In genomic region chr14:20632448-20632830, GRCh38 we compare ENCODE assay signal across 8 cellular contexts. TPM values are rescaled to one million over a fixed set of nuclear protein-coding genes. Genes with fewer than 3 reads are reported as not detected.
DNase-seq lines count a peak whose midpoint lies in the region; ATAC-seq, FAIRE-seq and TF ChIP-seq lines count a peak whose summit lies in the region.

No MANE protein-coding gene starts in this region.

- H3K4me1 Mint-ChIP-seq in activated T-cell treated with anti-CD3 and anti-CD28 coated beads, Interleukin-2, amount 50 U/mL, for 24 hours (ENCODE audit: low read depth), result peaks cover 55% of the 10 kb centered on the region
- H3K4me1 Mint-ChIP-seq in astrocyte (ENCODE audit: low read depth, unreplicated experiment), result peaks cover 14% of the 10 kb centered on the region

- H4K20me1 ChIP-seq in astrocyte (ENCODE audit: insufficient read depth, low read length), result no peaks in the 10 kb centered on the region

- peaks cover 16% of the 10 kb centered on the region for H3K27me3 ChIP-seq in astrocyte (ENCODE audit: insufficient read depth, low read length)
- peaks cover 39% of the 10 kb centered on the region for H3K27me3 ChIP-seq in mucosa of stomach (ENCODE audit: control insufficient read depth, insufficient read depth, low read length)

- no peaks in the 10 kb centered on the region for H3K36me3 Mint-ChIP-seq in activated T-cell treated with anti-CD3 and anti-CD28 coated beads, Interleukin-2, amount 50 U/mL, for 24 hours (ENCODE audit: low read depth)
- no peaks in the 10 kb centered on the region for H3K36me3 Mint-ChIP-seq in astrocyte (ENCODE audit: low read depth, unreplicated experiment)

- H3K27ac ChIP-seq in astrocyte (ENCODE audit: low read depth, low read length), result no peak overlapping the region

- no peak overlapping the region for H3K9ac ChIP-seq in astrocyte (ENCODE audit: low read length)
- H3K9ac ChIP-seq in mucosa of stomach (ENCODE audit: low read length), result no peak overlapping the region

- peak overlapping the region; percentile 81 for H3K4me2 ChIP-seq in astrocyte (ENCODE audit: low read length)

- DNase-seq in activated T-cell treated with anti-CD3 and anti-CD28 coated beads, Interleukin-2, amount 50 U/mL, for 24 hours, result no peak
- DNase-seq in activated T-cell treated with anti-CD3 and anti-CD28 coated beads, Interleukin-2, amount 50 U/mL, for 1 hour, result no peak
- DNase-seq in astrocyte (ENCODE audit: low read depth) (no peak), iPS-NIHi7 (ENCODE audit: extremely low spot score) (no peak), NCI-H128 (lab: John Stamatoyannopoulos, UW; ENCODE audit: unreplicated experiment) (no peak)

- peak overlapping the region; percentile 80 for H3K4me3 Mint-ChIP-seq in activated T-cell treated with anti-CD3 and anti-CD28 coated beads, Interleukin-2, amount 50 U/mL, for 24 hours
- peak overlapping the region; percentile 88 for H3K4me3 Mint-ChIP-seq in astrocyte (ENCODE audit: unreplicated experiment)

- FAIRE-seq in astrocyte (lab: Jason Lieb, UNC), result no peak

- no peak overlapping the region for H2AFZ ChIP-seq in astrocyte (ENCODE audit: low read depth, low read length)

- no peak for TF ChIP-seq CTCF in astrocyte (IDR thresholded peaks at IDR 0.05; ENCODE audit: insufficient read depth, low read depth, low read length)

- H3K27me3 Mint-ChIP-seq in activated T-cell treated with anti-CD3 and anti-CD28 coated beads, Interleukin-2, amount 50 U/mL, for 24 hours, result peaks cover 54% of the 10 kb centered on the region
- H3K27me3 Mint-ChIP-seq in astrocyte (ENCODE audit: low read depth, unreplicated experiment), result peaks cover 15% of the 10 kb centered on the region

- H3K4me3 ChIP-seq in astrocyte (ENCODE audit: insufficient read depth, low read depth, low read length), result peak overlapping the region; percentile 63
- peak overlapping the region; percentile 12 for H3K4me3 ChIP-seq in mucosa of stomach (ENCODE audit: low read length)

- H3K9me3 Mint-ChIP-seq in activated T-cell treated with anti-CD3 and anti-CD28 coated beads, Interleukin-2, amount 50 U/mL, for 24 hours, result peaks cover 6% of the 10 kb centered on the region
- no peaks in the 10 kb centered on the region for H3K9me3 Mint-ChIP-seq in astrocyte (ENCODE audit: unreplicated experiment)

- H3K36me3 ChIP-seq in astrocyte (ENCODE audit: insufficient read depth, low read length) (no peaks in the 10 kb centered on the region), mucosa of stomach (ENCODE audit: control insufficient read depth, insufficient read depth, low read length) (no peaks in the 10 kb centered on the region)

- no peaks in the 10 kb centered on the region for H3K79me2 ChIP-seq in astrocyte (ENCODE audit: insufficient read depth, low read length)

- peak; percentile 22 for ATAC-seq in HG03354 (IDR thresholded peaks at IDR 0.05; ENCODE audit: poor library complexity, severe bottlenecking, unreplicated experiment)
- no peak for ATAC-seq in GM21737 (IDR thresholded peaks at IDR 0.05; ENCODE audit: unreplicated experiment)

- H3K4me1 ChIP-seq in astrocyte (ENCODE audit: insufficient read depth, low read length) (peaks cover 13% of the 10 kb centered on the region), mucosa of stomach (ENCODE audit: control insufficient read depth, insufficient read depth, low read length) (peaks cover 27% of the 10 kb centered on the region)

- peak overlapping the region; percentile 94 for H3K27ac Mint-ChIP-seq in activated T-cell treated with anti-CD3 and anti-CD28 coated beads, Interleukin-2, amount 50 U/mL, for 24 hours
- H3K27ac Mint-ChIP-seq in astrocyte (ENCODE audit: unreplicated experiment), result peak overlapping the region; percentile 75

- no peaks in the 10 kb centered on the region for H3K9me3 ChIP-seq in astrocyte (ENCODE audit: insufficient read depth, low read depth, low read length)
- no peaks in the 10 kb centered on the region for H3K9me3 ChIP-seq in mucosa of stomach (ENCODE audit: control insufficient read depth, low read length)

RNA-seq across cellular contexts. Expression of gene OR6S1, which starts 9.1 kb away (rescaled TPM):
- not detected in 2 replicates for total RNA-seq in astrocyte

RNA-seq across cellular contexts. Expression of gene RNASE12, which starts 41.3 kb away (rescaled TPM):
- not detected in 2 replicates for total RNA-seq in astrocyte

RNA-seq across cellular contexts. Expression of gene RNASE11, which starts 44.6 kb away (rescaled TPM):
- total RNA-seq in astrocyte, result not detected in 2 replicates

RNA-seq across cellular contexts. Expression of gene RNASE4, which starts 51.9 kb away (rescaled TPM):
- 6.3 and 9.3 TPM in 2 replicates for total RNA-seq in astrocyte

RNA-seq across cellular contexts. Expression of gene ANG, which starts 56.1 kb away (rescaled TPM):
- 4.0 and 5.2 TPM in 2 replicates for total RNA-seq in astrocyte
